ENCODE assay signal across 9 cellular contexts in the genomic region with DNA sequence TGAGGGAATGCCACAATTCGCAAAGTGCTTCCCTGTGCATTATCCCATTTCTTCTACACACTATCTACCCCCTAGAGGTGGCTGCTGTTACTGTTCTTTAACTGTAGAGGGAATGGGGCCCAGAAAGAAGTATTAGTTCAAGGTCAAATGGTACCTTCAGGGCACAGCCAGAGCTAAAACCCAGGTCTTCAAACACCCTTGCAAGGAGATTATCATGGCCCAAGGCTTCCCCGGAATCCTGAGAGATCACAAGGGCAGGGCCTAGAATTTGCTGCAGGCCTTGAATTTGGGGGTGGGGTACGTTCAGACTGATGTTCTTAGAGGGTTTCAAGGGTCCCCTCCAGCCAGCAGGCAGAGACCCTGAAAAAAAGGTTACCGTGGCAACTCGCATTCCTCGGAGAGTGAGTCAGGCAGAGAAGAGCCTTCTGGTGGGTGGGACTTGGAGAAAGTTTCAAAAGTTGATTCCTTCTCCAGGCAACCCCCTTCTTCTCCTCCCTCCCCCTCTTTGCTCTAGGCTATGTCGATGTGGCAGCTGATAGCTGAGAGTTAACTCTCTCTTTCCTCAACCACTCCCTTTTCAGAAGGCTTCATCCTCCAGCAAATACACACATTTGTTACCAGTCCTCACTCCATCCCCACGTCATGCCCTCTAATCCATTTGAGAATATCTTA. TPM values are rescaled to one million over a fixed set of nuclear protein-coding genes. Genes with fewer than 3 reads are reported as not detected.
A peak's percentile ranks its signal among the peaks of the same experiment; 100 is the strongest.
DNase-seq lines count a peak whose midpoint lies in the region; FAIRE-seq and TF ChIP-seq lines count a peak whose summit lies in the region.
"Had no signal": no experiment of that assay in that cellular context is flagged by ENCODE, and none has a peak within 500 bp of the region (broad histone marks: within the 10 kb centered on the region; RNA-seq: fewer than 3 reads in every experiment).

No MANE protein-coding gene starts in this region.

- no peaks in the 10 kb centered on the region for H3K36me3 ChIP-seq in BE2C
- peaks cover 62% of the 10 kb centered on the region for H3K36me3 ChIP-seq in MG63

- H3K27me3 ChIP-seq in BE2C (no peaks in the 10 kb centered on the region), MG63 (no peaks in the 10 kb centered on the region)

- peak; percentile 38 for TF ChIP-seq CTCF in BE2C (IDR thresholded peaks at IDR 0.05; ENCODE audit: low read depth, low read length)

- DNase-seq in BE2C (no peak), MG63 (peak; percentile 89), mucosa of gallbladder (ENCODE audit: low spot score) (peak; percentile 58), NCI-H2081 treated with DMSO at 0.1 percent for 48 hours (lab: John Stamatoyannopoulos, UW) (no peak), NCI-H128 (lab: John Stamatoyannopoulos, UW; ENCODE audit: unreplicated experiment) (no peak), DMS79 treated with DMSO at 0.1 percent for 48 hours (lab: John Stamatoyannopoulos, UW) (no peak), NCI-H2196 treated with DMSO at 0.1 percent for 48 hours (lab: John Stamatoyannopoulos, UW; ENCODE audit: unreplicated experiment) (no peak)

- H3K9me3 ChIP-seq in BE2C (no peaks in the 10 kb centered on the region), MG63 (no peaks in the 10 kb centered on the region)

- peak; percentile 82 for FAIRE-seq in endometrium (lab: Jason Lieb, UNC)
- FAIRE-seq: islet of Langerhans had no signal

- H3K4me1 ChIP-seq in BE2C: peaks cover 18% of the 10 kb centered on the region

- H3K4me3 ChIP-seq in BE2C (ENCODE audit: low read depth, low read length): no peak overlapping the region
- H3K4me3 ChIP-seq in MG63: peak overlapping the region; percentile 85

RNA-seq across cellular contexts. Expression of gene SPARC, which starts 1.9 kb away (rescaled TPM):
- polyA plus RNA-seq in BE2C (2012; ENCODE audit: insufficient read depth, insufficient read length, low read depth): 221 TPM
- total RNA-seq in MG63 (2014; rRNA removed; shearing (Covaris generic); ENCODE audit: low replicate concordance): 1,117 and 1,361 TPM in 2 replicates
- total RNA-seq in mucosa of gallbladder: 985 TPM

Comparison
In these comparisons a context has a peak if more than half of its experiments do, and no peak if none do; other contexts are left out.
1. DNase-seq: peak in MG63 (single experiment) and mucosa of gallbladder (single experiment); none in BE2C (single experiment), NCI-H2081 treated with DMSO at 0.1 percent for 48 hours (single experiment), NCI-H128 (single experiment), DMS79 treated with DMSO at 0.1 percent for 48 hours (single experiment) and NCI-H2196 treated with DMSO at 0.1 percent for 48 hours (single experiment).